ENCODE assay signal across 22 cellular contexts in the genomic region with DNA sequence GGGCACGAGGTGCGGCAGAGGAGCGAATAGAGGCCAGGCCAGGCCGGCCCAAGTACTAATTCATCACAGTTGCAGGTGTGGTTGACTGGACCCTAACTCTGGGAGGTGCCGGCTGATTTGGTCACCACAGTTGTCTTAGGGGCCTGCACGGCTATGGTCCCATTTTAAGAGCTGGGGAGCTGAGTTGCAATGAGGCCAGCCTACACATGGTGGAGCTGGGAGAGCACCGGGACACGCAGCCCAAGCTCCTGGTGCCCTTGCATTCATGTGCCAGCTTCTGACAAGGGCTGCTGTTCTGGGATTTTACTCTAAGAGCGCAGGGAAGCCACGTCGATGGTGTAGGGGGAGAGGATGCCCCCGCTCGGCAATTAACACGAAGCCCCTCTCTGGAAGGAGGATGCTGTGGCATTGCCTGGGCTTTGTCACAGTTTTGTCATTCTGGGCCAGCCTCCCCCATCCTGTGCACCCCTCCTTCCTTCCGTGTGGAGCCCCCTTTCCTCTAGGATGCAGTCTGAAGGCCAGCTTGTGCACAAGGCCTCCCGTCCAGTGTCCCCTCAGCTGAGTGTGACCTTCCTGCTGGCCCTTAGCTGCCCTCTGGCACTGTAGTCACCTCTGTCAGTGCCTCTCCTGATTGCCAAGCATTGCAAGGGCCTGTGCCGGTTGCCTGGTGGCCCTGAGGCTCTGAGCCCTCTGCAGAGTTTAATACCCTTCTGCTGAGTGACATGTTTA.
A peak's percentile ranks its signal among the peaks of the same experiment; 100 is the strongest.
DNase-seq lines count a peak whose midpoint lies in the region; ATAC-seq, FAIRE-seq and TF ChIP-seq lines count a peak whose summit lies in the region.
"Had no signal": no experiment of that assay in that cellular context is flagged by ENCODE, and none has a peak within 500 bp of the region (broad histone marks: within the 10 kb centered on the region; RNA-seq: fewer than 3 reads in every experiment).

No MANE protein-coding gene starts in this region.

- no peak overlapping the region for H2BK5ac ChIP-seq in H1 (ENCODE audit: low read depth, low read length)

- no peaks in the 10 kb centered on the region for H3K27me3 ChIP-seq in H1 (replicated peaks in 1 of 4; ENCODE audit: control insufficient read depth in 3 of 4, extremely low read depth in 1 of 4, insufficient read depth in 3 of 4, low read length in 3 of 4)
- H3K27me3 ChIP-seq in parathyroid adenoma (ENCODE audit: control insufficient read depth, insufficient read depth, low read length) = no peaks in the 10 kb centered on the region
- H3K27me3 ChIP-seq in left lung = no peaks in the 10 kb centered on the region

- no peak for FAIRE-seq in H1 (lab: Jason Lieb, UNC)
- FAIRE-seq: D721Med, HTR-8/SVneo, K562 had no signal

- no peaks in the 10 kb centered on the region for H3K23me2 ChIP-seq in H1 (ENCODE audit: low read depth, low read length)

- H2BK120ac ChIP-seq in H1 (replicated peaks; ENCODE audit: low read depth, low read length) = no peak overlapping the region

- no peaks in the 10 kb centered on the region for H4K20me1 ChIP-seq in H1 (replicated peaks in 1 of 2; ENCODE audit: control insufficient read depth in 1 of 2, insufficient read depth in 2 of 2, low read length in 2 of 2)

- no peak overlapping the region for H2AK5ac ChIP-seq in H1 (ENCODE audit: low read depth, low read length)

- H4K5ac ChIP-seq in H1 (ENCODE audit: insufficient read length, low read depth, low read length) = no peak overlapping the region

- CTCF ChIA-PET in H1 (lab: Charles Lee; ENCODE audit: partially characterized antibody) = interaction anchor here (1.3 to 7.8 kb wide), 7 partner anchors 9 to 305 kb away, joined by 3 to 67 read pairs (median 4); no protein-coding TSS in a partner anchor
- CTCF ChIA-PET in RWPE1 (lab: Yijun Ruan, JAX) = interaction anchor here (2.1 kb wide), 1 partner anchor 13 kb away, joined by 11 read pairs; no protein-coding TSS in a partner anchor

- H3K23ac ChIP-seq in H1 (ENCODE audit: insufficient read length) = no peak overlapping the region

- POLR2A ChIA-PET in H1 (lab: Charles Lee; ENCODE audit: partially characterized antibody) = no interaction called here
- POLR2A ChIA-PET in RWPE1 (lab: Yijun Ruan, JAX; ENCODE audit: low non-redundant PET) = no interaction called here

- TF ChIP-seq POLR2A in H1 (IDR thresholded peaks at IDR 0.05; ENCODE audit: control extremely low read depth in 1 of 2, low read depth in 2 of 2, low read length in 2 of 2) = no peak

- WGBS in H1 (ENCODE audit: extremely low coverage in 1 of 2, insufficient coverage in 1 of 2, insufficient read length in 1 of 2, insufficient replicate concordance in 2 of 2, low coverage in 1 of 2, low lambda C conversion rate in 2 of 2, missing lambda C conversion rate in 1 of 2), 2 experiments = 82% methylated on average over 17 of the region's 17 CpGs; no CpG with 5 or more reads in 1 of the 2 experiments

- no peak overlapping the region for H3K9ac ChIP-seq in H1 (replicated peaks in 1 of 4; ENCODE audit: extremely low read depth in 1 of 4, low read depth in 3 of 4, low read length in 3 of 4)
- no peak overlapping the region for H3K9ac ChIP-seq in parathyroid adenoma

- 0 out of 2 replicates have a peak overlapping the region, but pooled peaks have one; percentile 24 for H2AFZ ChIP-seq in H1 (ENCODE audit: low read length)
- peak overlapping the region; percentile 11 for H2AFZ ChIP-seq in parathyroid adenoma

- H3K4me1 ChIP-seq in H1 (replicated peaks in 1 of 4; ENCODE audit: control insufficient read depth in 3 of 4, insufficient read depth in 4 of 4, low read length in 3 of 4) (0 out of 7 replicates have a peak, but pooled peaks cover 0 to 2% (median 0%) of the 10 kb centered on the region in 4 experiments), parathyroid adenoma (peaks cover 53% of the 10 kb centered on the region), left lung (peaks cover 0 to 8% of the 10 kb centered on the region in 2 donors)

- H3K79me1 ChIP-seq in H1 (ENCODE audit: low read depth, low read length) = no peaks in the 10 kb centered on the region; the same call in 1 of the 2 replicates

- H3K36me3 ChIP-seq in H1 (ENCODE audit: control insufficient read depth in 2 of 4, insufficient read depth in 4 of 4, low read length in 3 of 4) (no peaks in the 10 kb centered on the region), parathyroid adenoma (ENCODE audit: control insufficient read depth, insufficient read depth, low read length) (no peaks in the 10 kb centered on the region), left lung (no peaks in the 10 kb centered on the region)

- peak; percentile 41 to 46 for TF ChIP-seq RAD21 in H1 (IDR thresholded peaks at IDR 0.05 in 1 of 2, conservative IDR thresholded peaks at IDR 0.05 in 1 of 2; ENCODE audit: low read depth in 2 of 2, low read length in 2 of 2)

- TF ChIP-seq CTCF in H1 (IDR thresholded peaks at IDR 0.05; ENCODE audit: control extremely low read depth in 1 of 3, insufficient read depth in 1 of 3, low read depth in 1 of 3, low read length in 3 of 3) (peak in 2 of 3 experiments; percentile 8 to 17; a peak in 1 of 4 replicates), parathyroid adenoma (IDR thresholded peaks at IDR 0.05) (no peak), left lung (IDR thresholded peaks at IDR 0.05) (no peak), RWPE1 (conservative IDR thresholded peaks at IDR 0.05; ENCODE audit: low read depth) (no peak)

- no peak overlapping the region for H2BK20ac ChIP-seq in H1 (ENCODE audit: low read length)

- H3K56ac ChIP-seq in H1 (replicated peaks; ENCODE audit: insufficient read length, low read depth, low read length) = no peak overlapping the region

- no peak overlapping the region for H4K91ac ChIP-seq in H1 (replicated peaks; ENCODE audit: insufficient read length, low read length)

- H2BK15ac ChIP-seq in H1 (ENCODE audit: low read length) = no peak overlapping the region

- H4K8ac ChIP-seq in H1 (ENCODE audit: extremely low read depth, insufficient read depth, low read length) = no peak overlapping the region

- no peak overlapping the region for H3K4ac ChIP-seq in H1 (replicated peaks; ENCODE audit: insufficient read length, low read depth, low read length)

- TF ChIP-seq EP300 in H1 (IDR thresholded peaks at IDR 0.05; ENCODE audit: borderline replicate concordance in 1 of 2, low read depth in 2 of 2, low read length in 2 of 2) = no peak

- H3K18ac ChIP-seq in H1 (ENCODE audit: extremely low read depth, low read length) = peak overlapping the region; percentile 32; the same call in 1 of the 2 replicates

- peak; percentile 10 for ATAC-seq in GM19023 (IDR thresholded peaks at IDR 0.05; ENCODE audit: unreplicated experiment)
- peak; percentile 18 for ATAC-seq in HG03432 (IDR thresholded peaks at IDR 0.05; ENCODE audit: unreplicated experiment)
- no peak for ATAC-seq in left lung
- ATAC-seq: K562, PC-3 had no signal

- no peak overlapping the region for H3K14ac ChIP-seq in H1 (ENCODE audit: insufficient read length)

- DNase-seq in H1 (ENCODE audit: low read depth in 1 of 2, low spot score in 2 of 2) (no peak), left lung (no peak), RWPE1 (ENCODE audit: low spot score) (no peak), NCI-H2029 (lab: John Stamatoyannopoulos, UW) (no peak)
- DNase-seq in stimulated activated CD4-positive, alpha-beta T cell treated with anti-CD3 and anti-CD28 coated beads, Interleukin-2, amount 100 ng/mL, for 24 hours = no peak
- DNase-seq: ACHN; CD4-positive, alpha-beta T cell; DMS79 treated with DMSO at 0.1 percent for 48 hours; GDM1; HCEC 1CT; NCI-H1436 treated with DMSO at 0.1 percent for 48 hours; NCI-H2081 treated with DMSO at 0.1 percent for 48 hours; NCI-H226; NCI-H526; NK-92 treated with Interleukin-12 subunit alpha and Interleukin-12 subunit beta, amount 100 ng/mL, for 24 hours; PC-3 had no signal

- H3K4me2 ChIP-seq in H1 (ENCODE audit: insufficient read depth in 1 of 2, low read depth in 2 of 2, low read length in 2 of 2) = no peak overlapping the region
- peak overlapping the region; percentile 57 for H3K4me2 ChIP-seq in parathyroid adenoma (ENCODE audit: low read length)

- H3K79me2 ChIP-seq in H1 (ENCODE audit: control insufficient read depth in 1 of 2, insufficient read depth in 2 of 2, low read length in 2 of 2) = no peaks in the 10 kb centered on the region
- no peaks in the 10 kb centered on the region for H3K79me2 ChIP-seq in parathyroid adenoma

- no peak overlapping the region for H2BK12ac ChIP-seq in H1 (ENCODE audit: low read depth, low read length)

- H3K9me3 ChIP-seq in H1 (ENCODE audit: insufficient read depth in 2 of 2, low read depth in 1 of 2, low read length in 1 of 2) (no peaks in the 10 kb centered on the region), parathyroid adenoma (ENCODE audit: control insufficient read depth, low read length) (no peaks in the 10 kb centered on the region), left lung (no peaks in the 10 kb centered on the region)

- H3K4me3 ChIP-seq in H1 (ENCODE audit: extremely low read depth in 1 of 4, insufficient read depth in 2 of 4, low read depth in 3 of 4, low read length in 4 of 4) (no peak overlapping the region), parathyroid adenoma (ENCODE audit: low read depth, low read length) (no peak overlapping the region), left lung (no peak overlapping the region)
- H3K4me3 ChIP-seq: K562 had no signal

- no peak overlapping the region for H3K27ac ChIP-seq in H1 (ENCODE audit: low read depth, low read length)
- peak overlapping the region; percentile 75 for H3K27ac ChIP-seq in parathyroid adenoma
- H3K27ac ChIP-seq in left lung = no peak overlapping the region
- no peak overlapping the region for H3K27ac ChIP-seq in RWPE1

- intact Hi-C loops in left lung (cut with DNase I) = no loop called here

TF ChIP-seq in H1, 55 proteins besides CTCF, POLR2A, EP300 and RAD21:
- TF ChIP-seq RBBP5 (IDR thresholded peaks at IDR 0.05; ENCODE audit: borderline replicate concordance, low read depth, low read length) (no peak), SAP30 (IDR thresholded peaks at IDR 0.05; ENCODE audit: insufficient read depth, insufficient replicate concordance, low read length) (no peak), KDM4A (IDR thresholded peaks at IDR 0.05; ENCODE audit: low read depth, low read length, severe bottlenecking) (no peak), HDAC6 (IDR thresholded peaks at IDR 0.05; ENCODE audit: low read depth, low read length) (no peak), GABPA (IDR thresholded peaks at IDR 0.05; ENCODE audit: borderline replicate concordance, insufficient read depth, low read length) (no peak), BCL11A (IDR thresholded peaks at IDR 0.05; ENCODE audit: low read depth in 2 of 2, low read length in 2 of 2) (no peak), SRF (IDR thresholded peaks at IDR 0.05; ENCODE audit: low read depth, low read length) (no peak), RXRA (IDR thresholded peaks at IDR 0.05; ENCODE audit: insufficient read depth, low read depth, low read length) (no peak), SP4 (IDR thresholded peaks at IDR 0.05; ENCODE audit: low read length) (no peak), SUZ12 (IDR thresholded peaks at IDR 0.05; ENCODE audit: low read length) (no peak), SIN3A (conservative IDR thresholded peaks at IDR 0.05 in 1 of 2, IDR thresholded peaks at IDR 0.05 in 1 of 2; ENCODE audit: low read depth in 1 of 2, low read length in 2 of 2) (no peak), SP1 (IDR thresholded peaks at IDR 0.05; ENCODE audit: low read depth, low read length) (no peak)

Comparison
In these comparisons a context has a peak if more than half of its experiments do, and no peak if none do; other contexts are left out.
1. CTCF ChIP-seq: peak in H1 (2 of 3); none in parathyroid adenoma (single experiment), left lung (0 of 2) and RWPE1 (single experiment).